ENCODE assay signal across 8 cellular contexts in genomic region chr12:85424581-85425348, GRCh38.
A peak's percentile ranks its signal among the peaks of the same experiment; 100 is the strongest.
DNase-seq lines count a peak whose midpoint lies in the region; ATAC-seq and TF ChIP-seq lines count a peak whose summit lies in the region.

No MANE protein-coding gene starts in this region.

- no peaks in the 10 kb centered on the region for H3K79me2 ChIP-seq in OCI-LY3 (ENCODE audit: low read length)

- DNase-seq in AG10803 (ENCODE audit: low read depth) (peak; percentile 26), fibroblast of peridontal ligament (ENCODE audit: extremely low read depth) (peak; percentile 41), pons (ENCODE audit: low spot score) (no peak), occipital lobe (lab: John Stamatoyannopoulos, UW) (no peak)
- DNase-seq in activated T-helper 2 cell treated with anti-CD3 and anti-CD28 coated beads, Interferon-gamma antibody, Interleukin-2, Interleukin-4, amounts not matched to agents 10 μg/mL and 5 μg/mL and 100 μg/mL, durations not matched to agents 14 hours and 24 hours and 36 hours (ENCODE audit: low spot score): no peak

- H3K9me3 ChIP-seq in OCI-LY3 (ENCODE audit: insufficient read depth, low read length): no peaks in the 10 kb centered on the region

- no peaks in the 10 kb centered on the region for H3K36me3 Mint-ChIP-seq in activated T-helper 2 cell treated with anti-CD3 and anti-CD28 coated beads, Interferon-gamma antibody, Interleukin-2, Interleukin-4, amounts not matched to agents 10 μg/mL and 5 μg/mL and 100 μg/mL, durations not matched to agents 14 hours and 24 hours and 36 hours (ENCODE audit: low read depth)

- H3K27me3 Mint-ChIP-seq in activated T-helper 2 cell treated with anti-CD3 and anti-CD28 coated beads, Interferon-gamma antibody, Interleukin-2, Interleukin-4, amounts not matched to agents 10 μg/mL and 5 μg/mL and 100 μg/mL, durations not matched to agents 14 hours and 24 hours and 36 hours (ENCODE audit: low read depth): no peaks in the 10 kb centered on the region

- no peak overlapping the region for H3K4me3 Mint-ChIP-seq in activated T-helper 2 cell treated with anti-CD3 and anti-CD28 coated beads, Interferon-gamma antibody, Interleukin-2, Interleukin-4, amounts not matched to agents 10 μg/mL and 5 μg/mL and 100 μg/mL, durations not matched to agents 14 hours and 24 hours and 36 hours (ENCODE audit: low read depth)

- H3K27me3 ChIP-seq in OCI-LY3 (ENCODE audit: low read depth, low read length): no peaks in the 10 kb centered on the region

- no peaks in the 10 kb centered on the region for H3K9me3 Mint-ChIP-seq in activated T-helper 2 cell treated with anti-CD3 and anti-CD28 coated beads, Interferon-gamma antibody, Interleukin-2, Interleukin-4, amounts not matched to agents 10 μg/mL and 5 μg/mL and 100 μg/mL, durations not matched to agents 14 hours and 24 hours and 36 hours

- H3K27ac ChIP-seq in OCI-LY3 (ENCODE audit: low read length): peak overlapping the region; percentile 63

- H2AFZ ChIP-seq in OCI-LY3 (ENCODE audit: low read depth, low read length): peak overlapping the region; percentile 80

- peaks cover 2% of the 10 kb centered on the region for H3K4me1 Mint-ChIP-seq in activated T-helper 2 cell treated with anti-CD3 and anti-CD28 coated beads, Interferon-gamma antibody, Interleukin-2, Interleukin-4, amounts not matched to agents 10 μg/mL and 5 μg/mL and 100 μg/mL, durations not matched to agents 14 hours and 24 hours and 36 hours (ENCODE audit: low read depth)

- TF ChIP-seq CTCF in AG10803 (conservative IDR thresholded peaks at IDR 0.05; ENCODE audit: low read length) (peak; percentile 63), OCI-LY3 (IDR thresholded peaks at IDR 0.05; ENCODE audit: low read depth, low read length) (peak; percentile 96)

- H4K20me1 ChIP-seq in OCI-LY3 (ENCODE audit: insufficient read depth, low read length): no peaks in the 10 kb centered on the region

- H3K27ac Mint-ChIP-seq in activated T-helper 2 cell treated with anti-CD3 and anti-CD28 coated beads, Interferon-gamma antibody, Interleukin-2, Interleukin-4, amounts not matched to agents 10 μg/mL and 5 μg/mL and 100 μg/mL, durations not matched to agents 14 hours and 24 hours and 36 hours: no peak overlapping the region

- peak overlapping the region; percentile 56 for H3K9ac ChIP-seq in OCI-LY3 (ENCODE audit: low read length)

- peaks cover 30% of the 10 kb centered on the region for H3K4me1 ChIP-seq in OCI-LY3 (ENCODE audit: low read length)

- no peaks in the 10 kb centered on the region for H3K36me3 ChIP-seq in OCI-LY3 (replicated peaks; ENCODE audit: low read depth, low read length)

- ATAC-seq in GM18858 (IDR thresholded peaks at IDR 0.05; ENCODE audit: unreplicated experiment): peak; percentile 89
- peak; percentile 88 for ATAC-seq in HG02981 (IDR thresholded peaks at IDR 0.05; ENCODE audit: unreplicated experiment)

- H3K4me3 ChIP-seq in AG10803 (ENCODE audit: low read length) (no peak overlapping the region), OCI-LY3 (ENCODE audit: low read length) (peak overlapping the region; percentile 77)

- intact Hi-C loops in activated T-helper 2 cell treated with anti-CD3 and anti-CD28 coated beads, Interferon-gamma antibody, Interleukin-2, Interleukin-4, amounts not matched to agents 10 μg/mL and 5 μg/mL and 100 μg/mL, durations not matched to agents 14 hours and 24 hours and 36 hours (cut with micrococcal nuclease): no loop called here

- peak overlapping the region; percentile 84 for H3K4me2 ChIP-seq in OCI-LY3 (ENCODE audit: low read length)

Comparison
In these comparisons a context has a peak if more than half of its experiments do, and no peak if none do; other contexts are left out.
1. DNase-seq: peak in AG10803 (single experiment) and fibroblast of peridontal ligament (single experiment); none in activated T-helper 2 cell treated with anti-CD3 and anti-CD28 coated beads, Interferon-gamma antibody, Interleukin-2, Interleukin-4, amounts not matched to agents 10 μg/mL and 5 μg/mL and 100 μg/mL, durations not matched to agents 14 hours and 24 hours and 36 hours (single experiment), pons (single experiment) and occipital lobe (single experiment).